8 cellular contexts compared by ENCODE assay signal in genomic region chr5:177425801-177426565, GRCh38.
DNase-seq lines count a peak whose midpoint lies in the region; ATAC-seq and TF ChIP-seq lines count a peak whose summit lies in the region.

No MANE protein-coding gene starts in this region.

- H3K36me3 ChIP-seq in SK-N-MC (ENCODE audit: insufficient read depth, low read length): no peaks in the 10 kb centered on the region
- H3K36me3 ChIP-seq in neutrophil: peaks cover 14% of the 10 kb centered on the region

- H3K27me3 Mint-ChIP-seq in activated naive CD4-positive, alpha-beta T cell treated with anti-CD3 and anti-CD28 coated beads, Interleukin-2, amount 50 U/mL, for 24 hours: no peaks in the 10 kb centered on the region

- H3K27ac Mint-ChIP-seq in activated naive CD4-positive, alpha-beta T cell treated with anti-CD3 and anti-CD28 coated beads, Interleukin-2, amount 50 U/mL, for 24 hours: peak overlapping the region; percentile 97

- peaks cover 49% of the 10 kb centered on the region for H3K4me1 Mint-ChIP-seq in activated naive CD4-positive, alpha-beta T cell treated with anti-CD3 and anti-CD28 coated beads, Interleukin-2, amount 50 U/mL, for 24 hours

- no peaks in the 10 kb centered on the region for H3K27me3 ChIP-seq in neutrophil

- peak overlapping the region; percentile 56; the same call in 1 of the 2 replicates for H3K4me3 ChIP-seq in GM08714 (ENCODE audit: low read length)
- peak overlapping the region; percentile 99 for H3K4me3 ChIP-seq in SK-N-MC
- H3K4me3 ChIP-seq in neutrophil (ENCODE audit: low read depth in 1 of 2, low read length in 1 of 2): peak overlapping the region; percentile 74 to 80

- H3K9me3 ChIP-seq in SK-N-MC (ENCODE audit: low read depth, low read length) (no peaks in the 10 kb centered on the region), neutrophil (no peaks in the 10 kb centered on the region)

- peak overlapping the region; percentile 97 for H3K4me3 Mint-ChIP-seq in activated naive CD4-positive, alpha-beta T cell treated with anti-CD3 and anti-CD28 coated beads, Interleukin-2, amount 50 U/mL, for 24 hours

- ATAC-seq in HG02588 (IDR thresholded peaks at IDR 0.05; ENCODE audit: unreplicated experiment): peak; percentile 72

- H3K9ac ChIP-seq in SK-N-MC (ENCODE audit: insufficient read length): peak overlapping the region; percentile 89

- H3K27ac ChIP-seq in SK-N-MC (peak overlapping the region; percentile 61), neutrophil (peak overlapping the region; percentile 98), substantia nigra (ENCODE audit: low read depth, low read length, poor library complexity, severe bottlenecking) (peak overlapping the region; percentile 87)

- peaks cover 5% of the 10 kb centered on the region for H3K36me3 Mint-ChIP-seq in activated naive CD4-positive, alpha-beta T cell treated with anti-CD3 and anti-CD28 coated beads, Interleukin-2, amount 50 U/mL, for 24 hours

- no peaks in the 10 kb centered on the region for H3K9me3 Mint-ChIP-seq in activated naive CD4-positive, alpha-beta T cell treated with anti-CD3 and anti-CD28 coated beads, Interleukin-2, amount 50 U/mL, for 24 hours

- DNase-seq in NCI-H1048 (lab: John Stamatoyannopoulos, UW) (peak; percentile 99), SK-N-MC (ENCODE audit: low read depth, low spot score) (peak; percentile 99), germinal center (ENCODE audit: low spot score) (peak; percentile 99), substantia nigra (lab: John Stamatoyannopoulos, UW) (peak; percentile 87 to 100 (median 99))

- peak; percentile 24 for TF ChIP-seq CTCF in neutrophil (IDR thresholded peaks at IDR 0.05)

- peaks cover 54 to 63% of the 10 kb centered on the region in 2 experiments for H3K4me1 ChIP-seq in neutrophil (ENCODE audit: control insufficient read depth in 1 of 2, insufficient read depth in 1 of 2, low read depth in 1 of 2, low read length in 1 of 2)

Comparison
In these comparisons a context has a peak if more than half of its experiments do, and no peak if none do; other contexts are left out.
1. Peak in every context shown above with its lines: DNase-seq, ATAC-seq, H3K4me3 ChIP-seq and H3K27ac ChIP-seq.